ENCODE assay signal across 10 cellular contexts in genomic region chr1:119001181-119002018, GRCh38. TPM values are rescaled to one million over a fixed set of nuclear protein-coding genes. Genes with fewer than 3 reads are reported as not detected.
DNase-seq lines count a peak whose midpoint lies in the region; ATAC-seq and TF ChIP-seq lines count a peak whose summit lies in the region.
"Had no signal": no experiment of that assay in that cellular context is flagged by ENCODE, and none has a peak within 500 bp of the region (broad histone marks: within the 10 kb centered on the region; RNA-seq: fewer than 3 reads in every experiment).

No MANE protein-coding gene starts in this region.

- peaks cover 24% of the 10 kb centered on the region for H3K4me1 ChIP-seq in lower lobe of right lung
- H3K4me1 ChIP-seq in vagina: peaks cover 21% of the 10 kb centered on the region

- H3K9me3 Mint-ChIP-seq in stimulated activated naive CD8-positive, alpha-beta T cell treated with anti-CD3 and anti-CD28 coated beads, Interleukin-15, amount 100 ng/mL, for 72 hours: peaks cover 7 to 9% of the 10 kb centered on the region in 2 donors

- H3K4me3 ChIP-seq in choroid plexus epithelial cell (ENCODE audit: low read depth, low read length) (peak overlapping the region; percentile 56), lower lobe of right lung (peak overlapping the region; percentile 11), vagina (peak overlapping the region; percentile 13 to 25)

- H3K27me3 ChIP-seq in lower lobe of right lung (ENCODE audit: low read depth) (peaks cover 96% of the 10 kb centered on the region), vagina (peaks cover 5% of the 10 kb centered on the region)

- peak overlapping the region; percentile 56 to 66 for H3K4me3 Mint-ChIP-seq in stimulated activated naive CD8-positive, alpha-beta T cell treated with anti-CD3 and anti-CD28 coated beads, Interleukin-15, amount 100 ng/mL, for 72 hours

- peaks cover 32% of the 10 kb centered on the region for H3K4me1 Mint-ChIP-seq in stimulated activated naive CD8-positive, alpha-beta T cell treated with anti-CD3 and anti-CD28 coated beads, Interleukin-15, amount 100 ng/mL, for 72 hours

- H3K27ac Mint-ChIP-seq in stimulated activated naive CD8-positive, alpha-beta T cell treated with anti-CD3 and anti-CD28 coated beads, Interleukin-15, amount 100 ng/mL, for 72 hours: no peak overlapping the region

- ATAC-seq in stimulated activated naive CD8-positive, alpha-beta T cell treated with anti-CD3 and anti-CD28 coated beads, Interleukin-15, amount 100 ng/mL, for 72 hours: peak; percentile 21
- no peak for ATAC-seq in stimulated activated naive CD8-positive, alpha-beta T cell treated with anti-CD3 and anti-CD28 coated beads, Interleukin-15, Interleukin-2, amounts not matched to agents 100 U/mL and 50 U/mL, for 24 hours
- ATAC-seq in lower lobe of right lung (peak; percentile 29 to 56), HG03354 (IDR thresholded peaks at IDR 0.05; ENCODE audit: poor library complexity, severe bottlenecking, unreplicated experiment) (no peak), GM21619 (IDR thresholded peaks at IDR 0.05; ENCODE audit: unreplicated experiment) (no peak)
- ATAC-seq in activated CD4-positive, CD25-positive, alpha-beta regulatory T cell treated with anti-CD3 and anti-CD28 coated beads, Interleukin-2, amount 50 U/mL, for 24 hours: no peak

- no peak for TF ChIP-seq POLR2A in vagina (IDR thresholded peaks at IDR 0.05)

- no peaks in the 10 kb centered on the region for H3K36me3 ChIP-seq in lower lobe of right lung
- no peaks in the 10 kb centered on the region for H3K36me3 ChIP-seq in vagina
- H3K36me3 ChIP-seq: Peyer's patch had no signal

- H3K9me3 ChIP-seq in lower lobe of right lung (no peaks in the 10 kb centered on the region), vagina (no peaks in the 10 kb centered on the region)
- H3K9me3 ChIP-seq: Peyer's patch had no signal

- H3K27ac ChIP-seq in lower lobe of right lung: no peak overlapping the region
- H3K27ac ChIP-seq in vagina: no peak overlapping the region
- H3K27ac ChIP-seq: C4-2B, Peyer's patch had no signal

- TF ChIP-seq CTCF in choroid plexus epithelial cell (conservative IDR thresholded peaks at IDR 0.05; ENCODE audit: low read depth, low read length): no peak
- TF ChIP-seq CTCF in lower lobe of right lung (IDR thresholded peaks at IDR 0.05): no peak
- TF ChIP-seq CTCF in vagina (IDR thresholded peaks at IDR 0.05): no peak

- H3K27me3 Mint-ChIP-seq in stimulated activated naive CD8-positive, alpha-beta T cell treated with anti-CD3 and anti-CD28 coated beads, Interleukin-15, amount 100 ng/mL, for 72 hours: peaks cover 99% of the 10 kb centered on the region

- no peak for DNase-seq in stimulated activated naive CD8-positive, alpha-beta T cell treated with anti-CD3 and anti-CD28 coated beads, Interleukin-15, amount 100 ng/mL, for 72 hours
- no peak for DNase-seq in stimulated activated naive CD8-positive, alpha-beta T cell treated with anti-CD3 and anti-CD28 coated beads, Interleukin-15, Interleukin-2, amounts not matched to agents 100 U/mL and 50 U/mL, for 24 hours
- DNase-seq in choroid plexus epithelial cell (ENCODE audit: low read depth) (peak; percentile 60), lower lobe of right lung (no peak), vagina (ENCODE audit: extremely low spot score in 2 of 2) (peak; percentile 72 to 88)
- DNase-seq: Peyer's patch had no signal

- intact Hi-C loops in lower lobe of right lung (cut with DNase I) (no loop called here), vagina (cut with DNase I) (no loop called here)

RNA-seq across cellular contexts. Expression of gene TBX15, which starts 13.3 kb away (rescaled TPM):
- total RNA-seq in lower lobe of right lung (0.15 TPM), vagina (0.98 TPM)

Comparison
In these comparisons a context has a peak if more than half of its experiments do, and no peak if none do; other contexts are left out.
1. ATAC-seq: peak in stimulated activated naive CD8-positive, alpha-beta T cell treated with anti-CD3 and anti-CD28 coated beads, Interleukin-15, amount 100 ng/mL, for 72 hours (single experiment) and lower lobe of right lung (2 of 2); none in stimulated activated naive CD8-positive, alpha-beta T cell treated with anti-CD3 and anti-CD28 coated beads, Interleukin-15, Interleukin-2, amounts not matched to agents 100 U/mL and 50 U/mL, for 24 hours (single experiment), activated CD4-positive, CD25-positive, alpha-beta regulatory T cell treated with anti-CD3 and anti-CD28 coated beads, Interleukin-2, amount 50 U/mL, for 24 hours (0 of 2), HG03354 (single experiment) and GM21619 (single experiment).
2. DNase-seq: peak in choroid plexus epithelial cell (single experiment) and vagina (2 of 2); none in stimulated activated naive CD8-positive, alpha-beta T cell treated with anti-CD3 and anti-CD28 coated beads, Interleukin-15, amount 100 ng/mL, for 72 hours (0 of 2), stimulated activated naive CD8-positive, alpha-beta T cell treated with anti-CD3 and anti-CD28 coated beads, Interleukin-15, Interleukin-2, amounts not matched to agents 100 U/mL and 50 U/mL, for 24 hours (single experiment) and lower lobe of right lung (single experiment).
3. Peak in every context shown above with its lines, with median percentiles within 50 percentile points of each other: H3K4me3 ChIP-seq.